In genomic region chr1:223711838-223712183, GRCh38 we compare ENCODE assay signal across 8 cellular contexts. TPM values are rescaled to one million over a fixed set of nuclear protein-coding genes. Genes with fewer than 3 reads are reported as not detected.
DNase-seq lines count a peak whose midpoint lies in the region; ATAC-seq, FAIRE-seq and TF ChIP-seq lines count a peak whose summit lies in the region.

No MANE protein-coding gene starts in this region.

- H3K4me3 ChIP-seq in A549 (peak overlapping the region; percentile 88), HUES48 (ENCODE audit: low read depth, low read length) (peak overlapping the region; percentile 83), mucosa of descending colon (no peak overlapping the region), Karpas-422 (ENCODE audit: low read length) (no peak overlapping the region)

- peak overlapping the region; percentile 88 for H3K4me2 ChIP-seq in A549
- H3K4me2 ChIP-seq in Karpas-422 (ENCODE audit: low read depth, low read length, poor library complexity, severe bottlenecking): no peak overlapping the region

- TF ChIP-seq CTCF in A549 (IDR thresholded peaks at IDR 0.05) (no peak), mucosa of descending colon (IDR thresholded peaks at IDR 0.05) (no peak)

- POLR2A ChIA-PET in A549 (lab: Yijun Ruan, JAX): interaction anchor here (0.8 to 3.2 kb wide), 3 partner anchors 9 to 37 kb away, joined by 4 to 25 read pairs (median 14); no protein-coding TSS in a partner anchor

- H3K27me3 ChIP-seq in HUES48 (ENCODE audit: control insufficient read depth, insufficient read depth, low read length) (peaks cover 55% of the 10 kb centered on the region), Karpas-422 (ENCODE audit: low read length) (no peaks in the 10 kb centered on the region)

- no peak for TF ChIP-seq EP300 in A549 (IDR thresholded peaks at IDR 0.05)

- TF ChIP-seq RAD21 in A549 (conservative IDR thresholded peaks at IDR 0.05 in 1 of 2, IDR thresholded peaks at IDR 0.05 in 1 of 2): no peak

- no peak for TF ChIP-seq POLR2A in A549 (IDR thresholded peaks at IDR 0.05; ENCODE audit: low read length)

- no peaks in the 10 kb centered on the region for H3K9me3 ChIP-seq in A549
- no peaks in the 10 kb centered on the region for H3K9me3 ChIP-seq in HUES48 (ENCODE audit: control insufficient read depth, insufficient read depth, low read length)
- no peaks in the 10 kb centered on the region for H3K9me3 ChIP-seq in mucosa of descending colon
- H3K9me3 ChIP-seq in Karpas-422 (ENCODE audit: low read length): no peaks in the 10 kb centered on the region

- H3K4me1 Mint-ChIP-seq in central memory CD8-positive, alpha-beta T cell: peaks cover 55% of the 10 kb centered on the region

- FAIRE-seq in A549 (lab: Jason Lieb, UNC): no peak

- H3K27ac ChIP-seq in A549: peak overlapping the region; percentile 99
- H3K27ac ChIP-seq in HUES48 (ENCODE audit: low read depth, low read length): no peak overlapping the region
- no peak overlapping the region for H3K27ac ChIP-seq in Karpas-422 (ENCODE audit: low read length)

- peaks cover 76% of the 10 kb centered on the region for H3K4me1 ChIP-seq in A549
- peaks cover 20% of the 10 kb centered on the region for H3K4me1 ChIP-seq in HUES48 (ENCODE audit: control insufficient read depth, insufficient read depth, low read length)
- H3K4me1 ChIP-seq in mucosa of descending colon (ENCODE audit: low read depth): peaks cover 53% of the 10 kb centered on the region
- no peaks in the 10 kb centered on the region for H3K4me1 ChIP-seq in Karpas-422 (ENCODE audit: low read length)

- DNase-seq in A549 (ENCODE audit: low read depth in 1 of 2, low spot score in 1 of 2) (no peak), mucosa of descending colon (no peak), hippocampal formation (lab: John Stamatoyannopoulos, UW) (no peak), Karpas-422 (no peak), COLO668 (lab: John Stamatoyannopoulos, UW; ENCODE audit: unreplicated experiment) (no peak)
- no peak for DNase-seq in central memory CD8-positive, alpha-beta T cell (ENCODE audit: low spot score in 2 of 2)

- peaks cover 15% of the 10 kb centered on the region for H3K36me3 Mint-ChIP-seq in central memory CD8-positive, alpha-beta T cell (ENCODE audit: insufficient read depth)

- no peaks in the 10 kb centered on the region for H3K27me3 Mint-ChIP-seq in central memory CD8-positive, alpha-beta T cell

- H2AFZ ChIP-seq in Karpas-422 (ENCODE audit: low read length): no peak overlapping the region

- H3K27ac Mint-ChIP-seq in central memory CD8-positive, alpha-beta T cell (ENCODE audit: low read depth): peak overlapping the region; percentile 70

- H3K9ac ChIP-seq in HUES48 (ENCODE audit: low read depth, low read length) (no peak overlapping the region), Karpas-422 (ENCODE audit: low read length) (no peak overlapping the region)

- H3K9me2 ChIP-seq in Karpas-422 (replicated peaks; ENCODE audit: insufficient read depth, low read length): no peaks in the 10 kb centered on the region

- 82% methylated on average over 9 of the region's 11 CpGs for WGBS in A549 (ENCODE audit: missing lambda C conversion rate)

- no peaks in the 10 kb centered on the region for H4K20me1 ChIP-seq in Karpas-422 (ENCODE audit: insufficient read depth, low read depth, low read length)

- H3K36me3 ChIP-seq in HUES48 (ENCODE audit: control insufficient read depth, insufficient read depth, low read length) (no peaks in the 10 kb centered on the region), mucosa of descending colon (ENCODE audit: low read depth) (no peaks in the 10 kb centered on the region), Karpas-422 (ENCODE audit: insufficient read depth, low read length) (no peaks in the 10 kb centered on the region)

- intact Hi-C loops in mucosa of descending colon (cut with DNase I, micrococcal nuclease): no loop called here

- H3K79me2 ChIP-seq in Karpas-422 (ENCODE audit: low read length): no peaks in the 10 kb centered on the region

- H3K4me3 Mint-ChIP-seq in central memory CD8-positive, alpha-beta T cell: peak overlapping the region; percentile 62

- CTCF ChIA-PET in A549 (lab: Yijun Ruan, JAX): interaction anchor here (0.6 to 4.2 kb wide), 26 partner anchors 9 to 431 kb away, joined by 3 to 92 read pairs (median 4); no protein-coding TSS in a partner anchor

- ATAC-seq in A549 (no peak), mucosa of descending colon (peak; percentile 1), GM21737 (IDR thresholded peaks at IDR 0.05; ENCODE audit: unreplicated experiment) (no peak)
- ATAC-seq in central memory CD8-positive, alpha-beta T cell (replicated peaks; ENCODE audit: extremely low read depth, poor library complexity, severe bottlenecking): no peak

- H3K9me3 Mint-ChIP-seq in central memory CD8-positive, alpha-beta T cell: no peaks in the 10 kb centered on the region

TF ChIP-seq in A549, 52 proteins besides CTCF, POLR2A, EP300 and RAD21:
- peak; percentile 93 for TF ChIP-seq HDAC2 (IDR thresholded peaks at IDR 0.05)
- TF ChIP-seq CHD4 (IDR thresholded peaks at IDR 0.05; ENCODE audit: borderline replicate concordance): peak; percentile 93; the same call in 1 of the 2 replicates
- no peak for TF ChIP-seq FOSB (CRISPR knock-in tag; IDR thresholded peaks at IDR 0.05)
- TF ChIP-seq RCOR1 (IDR thresholded peaks at IDR 0.05; ENCODE audit: low read depth, low read length): 0 out of 2 replicates have a peak, but pooled peaks have one; percentile 43
- peak; percentile 94; the same call in 1 of the 2 replicates for TF ChIP-seq KDM1A (IDR thresholded peaks at IDR 0.05; ENCODE audit: low read depth)

RNA-seq across cellular contexts. Expression of gene CAPN2, which starts 0.5 kb away (rescaled TPM):
- polyA plus RNA-seq in A549 (2011; rRNA removed) (199 and 217 TPM in 2 replicates), A549 (2017; fragmentation: RNase III; extraction: RNeasy Plus Mini Kit Qiagen cat#74134 plus additional on column Dnase treatment) (285 to 327 TPM (median 300 TPM) in 3 replicates)
- polyA plus RNA-seq in A549 (2012; cell fraction: cytosol; rRNA removed): 132 and 138 TPM in 2 replicates
- polyA plus RNA-seq in A549 (2012; cell fraction: nucleus; rRNA removed): 115 and 134 TPM in 2 replicates
- 153 and 163 TPM in 2 replicates for polyA minus RNA-seq in A549 (2011; rRNA and poly(A)+ RNA removed)
- total RNA-seq in mucosa of descending colon: 100 to 1,000 TPM; 200 to 417 (median 305) TPM
- total RNA-seq in Karpas-422 (2014; rRNA removed; shearing (Covaris generic); ENCODE audit: low replicate concordance): not detected in 2 replicates

RNA-seq across cellular contexts. Expression of gene CAPN8, which starts 46.3 kb away (rescaled TPM):
- polyA plus RNA-seq in A549 (2011; rRNA removed) (1.5 and 2.4 TPM in 2 replicates), A549 (2017; fragmentation: RNase III; extraction: RNeasy Plus Mini Kit Qiagen cat#74134 plus additional on column Dnase treatment) (0.20 to 0.51 TPM (median 0.39 TPM) in 3 replicates)
- 0.13 and 0.25 TPM in 2 replicates for polyA plus RNA-seq in A549 (2012; cell fraction: cytosol; rRNA removed)
- polyA plus RNA-seq in A549 (2012; cell fraction: nucleus; rRNA removed): 1.5 and 2.3 TPM in 2 replicates
- 0.87 and 1.5 TPM in 2 replicates for polyA minus RNA-seq in A549 (2011; rRNA and poly(A)+ RNA removed)
- 10 to 100 TPM; 31.1 to 88.6 (median 59.0) TPM for total RNA-seq in mucosa of descending colon
- not detected in 2 replicates for total RNA-seq in Karpas-422 (2014; rRNA removed; shearing (Covaris generic); ENCODE audit: low replicate concordance)

Comparison
In these comparisons a context has a peak if more than half of its experiments do, and no peak if none do; other contexts are left out.
1. H3K27ac ChIP-seq: peak in A549 (2 of 2); none in HUES48 (single experiment) and Karpas-422 (single experiment).
2. H3K4me3 ChIP-seq: peak in A549 (single experiment) and HUES48 (single experiment); none in mucosa of descending colon (single experiment) and Karpas-422 (single experiment).
3. RNA of gene CAPN2, which starts 0.5 kb away (total RNA-seq): 200 to 417 TPM in mucosa of descending colon; not detected in Karpas-422; every median in the first group is over 100 times any median in the second.
4. RNA of gene CAPN8, which starts 46.3 kb away (total RNA-seq): 31.1 to 88.6 TPM in mucosa of descending colon; not detected in Karpas-422; every median in the first group is over 10 times any median in the second.